Comparison of ENCODE assay signal across 1 cellular context in genomic region chr7:16398211-16399017, GRCh38.
A peak's percentile ranks its signal among the peaks of the same experiment; 100 is the strongest.
TF ChIP-seq lines count a peak whose summit lies in the region.

No MANE protein-coding gene starts in this region.

TF ChIP-seq in K562, 482 proteins besides CTCF, POLR2A, EP300 and RAD21 (continued from another document and continues in another):
- TF ChIP-seq ZBTB40 (IDR thresholded peaks at IDR 0.05) (no peak), ZBTB40 (CRISPR knock-in tag; IDR thresholded peaks at IDR 0.05) (no peak), WHSC1 (IDR thresholded peaks at IDR 0.05; ENCODE audit: low read length) (no peak), ZNF165 (CRISPR knock-in tag; IDR thresholded peaks at IDR 0.05; ENCODE audit: borderline replicate concordance) (no peak), ZNF707 (CRISPR knock-in tag; conservative IDR thresholded peaks at IDR 0.05) (peak; percentile 74), CHAMP1 (IDR thresholded peaks at IDR 0.05) (no peak), ZNF347 (CRISPR knock-in tag; IDR thresholded peaks at IDR 0.05; ENCODE audit: low read depth) (no peak), ZNF589 (CRISPR knock-in tag; IDR thresholded peaks at IDR 0.05; ENCODE audit: low read depth) (no peak), ID3 (CRISPR knock-in tag; IDR thresholded peaks at IDR 0.05) (no peak), ID3 (tag; IDR thresholded peaks at IDR 0.05) (no peak), NBN (IDR thresholded peaks at IDR 0.05; ENCODE audit: low read depth) (no peak), TRIM28 (IDR thresholded peaks at IDR 0.05) (no peak), ELK1 (CRISPR knock-in tag; IDR thresholded peaks at IDR 0.05) (no peak), RBM25 (IDR thresholded peaks at IDR 0.05; ENCODE audit: low read depth, low read length, severe bottlenecking) (no peak), MXD1 (CRISPR knock-in tag; IDR thresholded peaks at IDR 0.05; ENCODE audit: borderline replicate concordance, poor library complexity, severe bottlenecking) (no peak), CBX3 (IDR thresholded peaks at IDR 0.05; ENCODE audit: borderline replicate concordance in 1 of 2, low read length in 2 of 2) (peak in 1 of 2 experiments; percentile 25; a peak in 1 of 3 replicates), HOMEZ (CRISPR knock-in tag; IDR thresholded peaks at IDR 0.05) (0 out of 2 replicates have a peak, but pooled peaks have one; percentile 13), FOXP1 (CRISPR knock-in tag; IDR thresholded peaks at IDR 0.05) (0 out of 2 replicates have a peak, but pooled peaks have one; percentile 8), SLC30A9 (CRISPR knock-in tag; IDR thresholded peaks at IDR 0.05) (peak; percentile 77; the same call in 1 of the 2 replicates), USF1 (CRISPR knock-in tag; IDR thresholded peaks at IDR 0.05) (no peak; the same call in none of the 2 replicates), AFF1 (IDR thresholded peaks at IDR 0.05; ENCODE audit: low read depth in 1 of 2, partially characterized antibody in 2 of 2) (no peak), BACH1 (tag; IDR thresholded peaks at IDR 0.05) (no peak), MCM7 (IDR thresholded peaks at IDR 0.05) (no peak), NFIX (CRISPR knock-in tag; IDR thresholded peaks at IDR 0.05; ENCODE audit: low read depth) (peak; percentile 53; the same call in 1 of the 2 replicates), CBX5 (IDR thresholded peaks at IDR 0.05; ENCODE audit: borderline replicate concordance, low read depth) (peak; percentile 26), POLR2AphosphoS5 (IDR thresholded peaks at IDR 0.05; ENCODE audit: control insufficient read depth, insufficient read depth, low read depth, low read length) (no peak), MAFK (IDR thresholded peaks at IDR 0.05; ENCODE audit: low read length) (no peak), TCF15 (CRISPR knock-in tag; IDR thresholded peaks at IDR 0.05) (peak; percentile 85; the same call in 1 of the 2 replicates), TBL1XR1 (IDR thresholded peaks at IDR 0.05; ENCODE audit: low read length in 2 of 2) (no peak), NFXL1 (CRISPR knock-in tag; IDR thresholded peaks at IDR 0.05) (no peak), ZNF398 (CRISPR knock-in tag; IDR thresholded peaks at IDR 0.05) (no peak)
